ENCODE assay signal across 8 cellular contexts in genomic region chr3:128698211-128699011, GRCh38. TPM values are rescaled to one million over a fixed set of nuclear protein-coding genes. Genes with fewer than 3 reads are reported as not detected.
DNase-seq lines count a peak whose midpoint lies in the region; ATAC-seq, FAIRE-seq and TF ChIP-seq lines count a peak whose summit lies in the region.

No MANE protein-coding gene starts in this region.

- H3K9me3 Mint-ChIP-seq in CD14-positive monocyte (no peaks in the 10 kb centered on the region), natural killer cell (no peaks in the 10 kb centered on the region)

- peak; percentile 46 to 72 (median 66) for ATAC-seq in natural killer cell
- ATAC-seq in GM21529 (IDR thresholded peaks at IDR 0.05; ENCODE audit: unreplicated experiment), result no peak

- FAIRE-seq in frontal cortex (lab: Jason Lieb, UNC), result no peak

- intact Hi-C loops in CD14-positive monocyte (cut with micrococcal nuclease), result no loop called here
- intact Hi-C loops in natural killer cell (cut with micrococcal nuclease), result no loop called here

- H3K36me3 Mint-ChIP-seq in CD14-positive monocyte (no peaks in the 10 kb centered on the region), natural killer cell (no peaks in the 10 kb centered on the region)

- TF ChIP-seq CTCF in CD14-positive monocyte (IDR thresholded peaks at IDR 0.05) (no peak), natural killer cell (IDR thresholded peaks at IDR 0.05) (no peak)

- H3K27me3 Mint-ChIP-seq in CD14-positive monocyte (ENCODE audit: low read depth in 3 of 3) (peaks cover 0 to 3% (median 2%) of the 10 kb centered on the region in 3 donors), natural killer cell (ENCODE audit: low read depth in 2 of 2) (no peaks in the 10 kb centered on the region)

- DNase-seq in CD14-positive monocyte (ENCODE audit: low spot score), result no peak
- peak; percentile 15 for DNase-seq in KG1 (lab: John Stamatoyannopoulos, UW)
- DNase-seq in activated naive CD4-positive, alpha-beta T cell treated with Interleukin-2 at 50 U/mL for 16 hours, result peak; percentile 21
- DNase-seq in frontal cortex (ENCODE audit: low spot score in 2 of 2), result peak; percentile 44 to 70
- DNase-seq in natural killer cell, result peak; percentile 18
- DNase-seq in COR-L47 (lab: John Stamatoyannopoulos, UW), result no peak
- DNase-seq in NCI-H2029 treated with DMSO at 0.1 percent for 48 hours (lab: John Stamatoyannopoulos, UW), result no peak

- H3K27ac Mint-ChIP-seq in CD14-positive monocyte (peak overlapping the region in 6 of 7 donors; percentile 25 to 84 (median 64)), natural killer cell (peak overlapping the region in 1 of 2 donors; percentile 58)

- H3K4me1 Mint-ChIP-seq in CD14-positive monocyte, result peaks cover 38% of the 10 kb centered on the region
- H3K4me1 Mint-ChIP-seq in natural killer cell, result peaks cover 0 to 9% of the 10 kb centered on the region in 2 donors

- H3K4me3 Mint-ChIP-seq in CD14-positive monocyte (peak overlapping the region; percentile 77 to 88), natural killer cell (peak overlapping the region; percentile 86)

RNA-seq across cellular contexts. Expression of gene RAB7A, which starts 27.6 kb away (rescaled TPM):
- 100 to 1,000 TPM; 223 to 261 TPM for polyA plus RNA-seq in CD14-positive monocyte
- total RNA-seq in frontal cortex (29.8 TPM), natural killer cell (100 to 1,000 TPM; 218 to 233 (median 224) TPM)

RNA-seq across cellular contexts. Expression of gene RPN1, which starts 47.8 kb away (rescaled TPM):
- 100 to 1,000 TPM; 354 to 375 TPM for polyA plus RNA-seq in CD14-positive monocyte
- total RNA-seq in frontal cortex (246 TPM), natural killer cell (100 to 1,000 TPM in 1 of 3 donors, 10 to 100 TPM in 2; 90.5 to 130 (median 92.1) TPM)

Comparison
In these comparisons a context has a peak if more than half of its experiments do, and no peak if none do; other contexts are left out.
1. DNase-seq: peak in KG1 (single experiment), activated naive CD4-positive, alpha-beta T cell treated with Interleukin-2 at 50 U/mL for 16 hours (single experiment), frontal cortex (2 of 2) and natural killer cell (single experiment); none in CD14-positive monocyte (single experiment), COR-L47 (single experiment) and NCI-H2029 treated with DMSO at 0.1 percent for 48 hours (single experiment).